In genomic region chr4:39682133-39682532, GRCh38 we compare ENCODE assay signal across 11 cellular contexts. TPM values are rescaled to one million over a fixed set of nuclear protein-coding genes. Genes with fewer than 3 reads are reported as not detected.
DNase-seq lines count a peak whose midpoint lies in the region; ATAC-seq and TF ChIP-seq lines count a peak whose summit lies in the region.
"Had no signal": no experiment of that assay in that cellular context is flagged by ENCODE, and none has a peak within 500 bp of the region (broad histone marks: within the 10 kb centered on the region; RNA-seq: fewer than 3 reads in every experiment).

No MANE protein-coding gene starts in this region.

- H3K4me3 Mint-ChIP-seq in GM23338, result no peak overlapping the region
- H3K4me3 Mint-ChIP-seq in naive B cell, result peak overlapping the region in 6 of 8 donors; percentile 12 to 84 (median 38)

- H3K4me1 ChIP-seq in GM23338 (ENCODE audit: insufficient read depth) (peaks cover 5% of the 10 kb centered on the region; the same call in 1 of the 2 replicates), mammary epithelial cell (ENCODE audit: insufficient read depth, low read length) (no peaks in the 10 kb centered on the region)

- CTCF ChIA-PET in mammary epithelial cell (lab: Charles Lee; ENCODE audit: low non-redundant PET), result no interaction called here

- H3K9ac ChIP-seq in mammary epithelial cell (ENCODE audit: insufficient read depth, low read length), result no peak overlapping the region

- peaks cover 3% of the 10 kb centered on the region for H3K27me3 Mint-ChIP-seq in GM23338 (ENCODE audit: insufficient read depth, low read depth, poor library complexity)
- no peaks in the 10 kb centered on the region for H3K27me3 Mint-ChIP-seq in naive B cell

- H3K36me3 ChIP-seq in GM23338 (ENCODE audit: insufficient read depth) (no peaks in the 10 kb centered on the region), mammary epithelial cell (ENCODE audit: insufficient read depth, low read length) (no peaks in the 10 kb centered on the region)

- no peaks in the 10 kb centered on the region for H3K9me3 ChIP-seq in mammary epithelial cell (replicated peaks; ENCODE audit: insufficient read depth, low read length)

- no peak for TF ChIP-seq CTCF in GM23338 (conservative IDR thresholded peaks at IDR 0.05; ENCODE audit: low read depth in 2 of 2)
- no peak for TF ChIP-seq CTCF in mammary epithelial cell (conservative IDR thresholded peaks at IDR 0.05 in 1 of 2, IDR thresholded peaks at IDR 0.05 in 1 of 2; ENCODE audit: extremely low read depth in 1 of 2, insufficient read depth in 1 of 2, low read depth in 1 of 2, low read length in 2 of 2)

- intact Hi-C loops in mammary epithelial cell (cut with micrococcal nuclease), result no loop called here

- H3K79me2 ChIP-seq in GM23338 (replicated peaks; ENCODE audit: insufficient read depth), result no peaks in the 10 kb centered on the region
- no peaks in the 10 kb centered on the region for H3K79me2 ChIP-seq in mammary epithelial cell (ENCODE audit: insufficient read depth, low read length)

- no peaks in the 10 kb centered on the region for H3K27me3 ChIP-seq in GM23338 (ENCODE audit: insufficient read depth)
- no peaks in the 10 kb centered on the region for H3K27me3 ChIP-seq in mammary epithelial cell (ENCODE audit: insufficient read depth, low read length)

- DNase-seq in GM23338 (ENCODE audit: low spot score) (no peak), naive B cell (no peak), NCI-H1092 (lab: John Stamatoyannopoulos, UW) (no peak), mammary epithelial cell (no peak)
- DNase-seq in central memory CD4-positive, alpha-beta T cell, result no peak
- no peak for DNase-seq in activated CD4-positive, alpha-beta T cell treated with anti-CD3 and anti-CD28 coated beads, Interleukin-2, amount 50 U/mL, for 1 hour
- DNase-seq: activated gamma-delta T cell treated with Interleukin-2 at 50 U/mL for 16 hours, glutamatergic neuron, midbrain had no signal

- no peaks in the 10 kb centered on the region for H3K9me2 ChIP-seq in GM23338 (ENCODE audit: insufficient read depth)

- WGBS in mammary epithelial cell (ENCODE audit: low coverage, missing lambda C conversion rate), result 70% methylated on average over 2 of the region's 2 CpGs

- dilution Hi-C loops in mammary epithelial cell (cut with HindIII; ENCODE audit: low sequenced_read_pairs), result no loop called here

- no peak overlapping the region for H3K27ac Mint-ChIP-seq in GM23338
- peak overlapping the region in 4 of 6 donors; percentile 24 to 64 (median 54) for H3K27ac Mint-ChIP-seq in naive B cell

- H3K4me1 Mint-ChIP-seq in GM23338 (peaks cover 5% of the 10 kb centered on the region; the same call in 2 of the 3 replicates), naive B cell (peaks cover 19 to 34% (median 31%) of the 10 kb centered on the region in 3 donors)

- H2AFZ ChIP-seq in GM23338 (peak overlapping the region; percentile 21; the same call in 1 of the 2 replicates), mammary epithelial cell (ENCODE audit: low read depth, low read length) (no peak overlapping the region)

- no peak overlapping the region for H3K4me2 ChIP-seq in GM23338
- H3K4me2 ChIP-seq in mammary epithelial cell (ENCODE audit: insufficient read depth, low read depth, low read length), result no peak overlapping the region

- H4K20me1 ChIP-seq in GM23338 (replicated peaks; ENCODE audit: insufficient read depth) (no peaks in the 10 kb centered on the region), mammary epithelial cell (ENCODE audit: insufficient read depth, low read length) (no peaks in the 10 kb centered on the region)

- no peak overlapping the region for H3K4me3 ChIP-seq in GM23338
- H3K4me3 ChIP-seq in mammary epithelial cell (replicated peaks in 1 of 3; ENCODE audit: insufficient read depth in 1 of 3, low read depth in 2 of 3, low read length in 3 of 3), result no peak overlapping the region

- H3K9me3 Mint-ChIP-seq in GM23338 (no peaks in the 10 kb centered on the region), naive B cell (peaks cover 0 to 1% (median 0%) of the 10 kb centered on the region in 7 donors)

- ATAC-seq in GM18909 (IDR thresholded peaks at IDR 0.05; ENCODE audit: poor library complexity, unreplicated experiment), result peak; percentile 76
- ATAC-seq in GM23338, result no peak
- ATAC-seq in HG03469 (IDR thresholded peaks at IDR 0.05; ENCODE audit: unreplicated experiment), result peak; percentile 87
- peak; percentile 90 to 92 for ATAC-seq in naive B cell (ENCODE audit: low read depth in 2 of 2)

- H3K36me3 Mint-ChIP-seq in GM23338 (ENCODE audit: low read depth), result no peaks in the 10 kb centered on the region
- no peaks in the 10 kb centered on the region for H3K36me3 Mint-ChIP-seq in naive B cell

- BruUV-seq in mammary epithelial cell (replicated peaks; lab: Mats Ljungman, UMichigan), result no TSS peak

- H3F3A ChIP-seq in GM23338 (replicated peaks; ENCODE audit: low read depth), result no peaks in the 10 kb centered on the region

- in situ Hi-C loops in mammary epithelial cell (cut with MboI; ENCODE audit: low sequenced_read_pairs in 2 of 2), result no loop called here

- H3K27ac ChIP-seq in GM23338 (ENCODE audit: low read depth) (no peak overlapping the region), mammary epithelial cell (ENCODE audit: insufficient read depth, low read depth, low read length) (no peak overlapping the region)

TF ChIP-seq in GM23338, 12 proteins besides CTCF, POLR2A, EP300 and RAD21 (continues in another document):
- no peak for TF ChIP-seq NANOG (IDR thresholded peaks at IDR 0.05; ENCODE audit: borderline replicate concordance)
- no peak for TF ChIP-seq ZNF331 (CRISPR knock-in tag; IDR thresholded peaks at IDR 0.05; ENCODE audit: low read depth)
- no peak for TF ChIP-seq ZNF114 (CRISPR knock-in tag; IDR thresholded peaks at IDR 0.05)
- no peak for TF ChIP-seq STAT1 (IDR thresholded peaks at IDR 0.05; ENCODE audit: unreplicated experiment)
- no peak for TF ChIP-seq POLR2AphosphoS5 (IDR thresholded peaks at IDR 0.05; ENCODE audit: low read depth)
- no peak for TF ChIP-seq ETS1 (IDR thresholded peaks at IDR 0.05)
- TF ChIP-seq EZH2 (IDR thresholded peaks at IDR 0.05; ENCODE audit: low read depth, unreplicated experiment), result no peak

RNA-seq across cellular contexts. Expression of gene UBE2K, which starts 15.8 kb away (rescaled TPM):
- total RNA-seq in GM23338 (2014; rRNA removed; shearing (Covaris generic)), result 97.7 and 113 TPM in 2 replicates
- 192 and 207 TPM in 2 replicates for polyA plus RNA-seq in GM23338 (2016; fragmentation: Nextera tagmentation; extraction: Ambion mirVana)
- 10 to 100 TPM; 60.0 to 81.2 (median 69.2) TPM for polyA plus RNA-seq in naive B cell (ENCODE audit: low read depth in 6 of 6)
- 100 to 1,000 TPM in 1 of 2 donors, 10 to 100 TPM in 1; 23.3 to 105 TPM for total RNA-seq in mammary epithelial cell
- 82.3 TPM for polyA plus RNA-seq in mammary epithelial cell
- polyA minus RNA-seq in mammary epithelial cell, result 39.8 TPM

RNA-seq across cellular contexts. Expression of gene SMIM14, which starts 43.5 kb away (rescaled TPM):
- 23.3 and 29.0 TPM in 2 replicates for total RNA-seq in GM23338 (2014; rRNA removed; shearing (Covaris generic))
- polyA plus RNA-seq in GM23338 (2016; fragmentation: Nextera tagmentation; extraction: Ambion mirVana) (52.6 and 54.6 TPM in 2 replicates), naive B cell (ENCODE audit: low read depth in 6 of 6) (100 to 1,000 TPM; 236 to 487 (median 451) TPM), mammary epithelial cell (6.6 TPM)
- 10 to 100 TPM; 15.7 to 26.8 TPM for total RNA-seq in mammary epithelial cell
- 27.0 TPM for polyA minus RNA-seq in mammary epithelial cell
